ENCODE assay signal across 1 cellular context in genomic region chr4:128716325-128716724, GRCh38.
TF ChIP-seq lines count a peak whose summit lies in the region.

No MANE protein-coding gene starts in this region.

TF ChIP-seq in K562, 482 proteins besides CTCF, POLR2A, EP300 and RAD21:
- no peak for TF ChIP-seq HDGF (IDR thresholded peaks at IDR 0.05)
- TF ChIP-seq ZNF695 (CRISPR knock-in tag; IDR thresholded peaks at IDR 0.05), result no peak
- TF ChIP-seq CBFA2T2 (conservative IDR thresholded peaks at IDR 0.05), result no peak
- TF ChIP-seq ZNF282 (CRISPR knock-in tag; IDR thresholded peaks at IDR 0.05), result no peak
- TF ChIP-seq TRIM24 (IDR thresholded peaks at IDR 0.05), result no peak
- no peak for TF ChIP-seq E4F1 (CRISPR knock-in tag; IDR thresholded peaks at IDR 0.05; ENCODE audit: borderline replicate concordance)
- TF ChIP-seq ZNF175 (CRISPR knock-in tag; IDR thresholded peaks at IDR 0.05; ENCODE audit: low read depth), result no peak
- TF ChIP-seq DDX20 (tag; IDR thresholded peaks at IDR 0.05; ENCODE audit: low read depth), result no peak
- no peak for TF ChIP-seq THRA (IDR thresholded peaks at IDR 0.05)
- TF ChIP-seq USF2 (CRISPR knock-in tag; IDR thresholded peaks at IDR 0.05), result no peak
- no peak for TF ChIP-seq ZKSCAN8 (CRISPR knock-in tag; IDR thresholded peaks at IDR 0.05)
- TF ChIP-seq FOXJ2 (tag; IDR thresholded peaks at IDR 0.05), result no peak
TF ChIP-seq in K562: peak in this region for 0.
